8 cellular contexts compared by ENCODE assay signal in genomic region chr10:18400201-18400910, GRCh38.
A peak's percentile ranks its signal among the peaks of the same experiment; 100 is the strongest.
DNase-seq lines count a peak whose midpoint lies in the region; ATAC-seq, FAIRE-seq and TF ChIP-seq lines count a peak whose summit lies in the region.

No MANE protein-coding gene starts in this region.

- H3K4me1 ChIP-seq in Caco-2: peaks cover 6% of the 10 kb centered on the region; the same call in 1 of the 2 replicates
- no peaks in the 10 kb centered on the region for H3K4me1 ChIP-seq in K562 (replicated peaks in 1 of 2; ENCODE audit: control insufficient read depth in 2 of 2, insufficient read depth in 2 of 2, low read length in 2 of 2)
- no peaks in the 10 kb centered on the region for H3K4me1 ChIP-seq in naive thymus-derived CD4-positive, alpha-beta T cell (ENCODE audit: control insufficient read depth in 2 of 2, insufficient read depth in 2 of 2, low read length in 2 of 2)

- H2AFZ ChIP-seq in K562 (ENCODE audit: low read depth, low read length): no peak overlapping the region

- H3K36me3 Mint-ChIP-seq in Caco-2 (ENCODE audit: insufficient read depth, unreplicated experiment): no peaks in the 10 kb centered on the region
- H3K36me3 Mint-ChIP-seq in naive thymus-derived CD4-positive, alpha-beta T cell: no peaks in the 10 kb centered on the region
- no peaks in the 10 kb centered on the region for H3K36me3 Mint-ChIP-seq in natural killer cell treated with Interleukin-12 subunit alpha and Interleukin-12 subunit beta and Interleukin-15 and Interleukin-18, amount 100 ng/mL, for 72 hours

- peak; percentile 72 for ATAC-seq in GM19372 (IDR thresholded peaks at IDR 0.05; ENCODE audit: low read depth, unreplicated experiment)
- ATAC-seq in K562: no peak; the same call in 1 of the 3 replicates
- ATAC-seq in naive thymus-derived CD4-positive, alpha-beta T cell: no peak
- no peak for ATAC-seq in natural killer cell treated with Interleukin-12 subunit alpha and Interleukin-12 subunit beta and Interleukin-15 and Interleukin-18, amount 100 ng/mL, for 72 hours

- TF ChIP-seq POLR2A in K562 (conservative IDR thresholded peaks at IDR 0.05): no peak

- no peak overlapping the region for H3K4me2 ChIP-seq in K562 (ENCODE audit: insufficient read depth, low read length)

- no peaks in the 10 kb centered on the region for H3K27me3 Mint-ChIP-seq in Caco-2 (ENCODE audit: insufficient read depth, unreplicated experiment)
- peaks cover 9 to 39% (median 23%) of the 10 kb centered on the region in 5 donors for H3K27me3 Mint-ChIP-seq in naive thymus-derived CD4-positive, alpha-beta T cell
- H3K27me3 Mint-ChIP-seq in natural killer cell treated with Interleukin-12 subunit alpha and Interleukin-12 subunit beta and Interleukin-15 and Interleukin-18, amount 100 ng/mL, for 72 hours: peaks cover 7 to 17% of the 10 kb centered on the region in 2 donors

- H3K4me1 Mint-ChIP-seq in Caco-2 (ENCODE audit: low read depth, unreplicated experiment): peaks cover 16% of the 10 kb centered on the region
- H3K4me1 Mint-ChIP-seq in naive thymus-derived CD4-positive, alpha-beta T cell: peaks cover 0 to 14% (median 11%) of the 10 kb centered on the region in 7 donors
- peaks cover 0 to 4% of the 10 kb centered on the region in 2 donors for H3K4me1 Mint-ChIP-seq in natural killer cell treated with Interleukin-12 subunit alpha and Interleukin-12 subunit beta and Interleukin-15 and Interleukin-18, amount 100 ng/mL, for 72 hours (ENCODE audit: low read depth in 2 of 2)

- H3K4me3 Mint-ChIP-seq in Caco-2 (ENCODE audit: unreplicated experiment): peak overlapping the region; percentile 72
- H3K4me3 Mint-ChIP-seq in naive thymus-derived CD4-positive, alpha-beta T cell: peak overlapping the region in 9 of 10 donors; percentile 17 to 70 (median 50)
- no peak overlapping the region for H3K4me3 Mint-ChIP-seq in natural killer cell treated with Interleukin-12 subunit alpha and Interleukin-12 subunit beta and Interleukin-15 and Interleukin-18, amount 100 ng/mL, for 72 hours

- TF ChIP-seq RAD21 in K562 (CRISPR knock-in tag; conservative IDR thresholded peaks at IDR 0.05 in 1 of 2, IDR thresholded peaks at IDR 0.05 in 1 of 2): no peak

- no peaks in the 10 kb centered on the region for H4K20me1 ChIP-seq in K562 (replicated peaks; ENCODE audit: control insufficient read depth, insufficient read depth, low read length)

- H3K9me3 ChIP-seq in Caco-2 (no peaks in the 10 kb centered on the region), K562 (replicated peaks; ENCODE audit: control insufficient read depth, insufficient read depth, low read depth, low read length) (no peaks in the 10 kb centered on the region)
- no peaks in the 10 kb centered on the region for H3K9me3 ChIP-seq in naive thymus-derived CD4-positive, alpha-beta T cell (ENCODE audit: control insufficient read depth in 2 of 3, low read length in 3 of 3)

- H3K27ac ChIP-seq in K562 (ENCODE audit: extremely low read depth, low read depth, low read length): no peak overlapping the region
- H3K27ac ChIP-seq in naive thymus-derived CD4-positive, alpha-beta T cell (ENCODE audit: low read depth, low read length): no peak overlapping the region

- peak overlapping the region; percentile 17 for H3K27ac Mint-ChIP-seq in Caco-2 (ENCODE audit: unreplicated experiment)
- no peak overlapping the region for H3K27ac Mint-ChIP-seq in naive thymus-derived CD4-positive, alpha-beta T cell
- no peak overlapping the region for H3K27ac Mint-ChIP-seq in natural killer cell treated with Interleukin-12 subunit alpha and Interleukin-12 subunit beta and Interleukin-15 and Interleukin-18, amount 100 ng/mL, for 72 hours

- CTCF ChIA-PET in Caco-2 (lab: Charles Lee): no interaction called here
- CTCF ChIA-PET in K562 (lab: Yijun Ruan, JAX; ENCODE audit: low intra/inter-chr PET ratio): no interaction called here
- CTCF ChIA-PET in naive thymus-derived CD4-positive, alpha-beta T cell (lab: Charles Lee): no interaction called here

- H3K9ac ChIP-seq in K562 (ENCODE audit: insufficient read depth in 1 of 2, low read depth in 2 of 2, low read length in 2 of 2): no peak overlapping the region

- TF ChIP-seq EP300 in K562 (IDR thresholded peaks at IDR 0.05; ENCODE audit: low read length): no peak

- WGBS in K562 (ENCODE audit: insufficient coverage, low coverage, missing lambda C conversion rate): 1% methylated on average over 14 of the region's 18 CpGs

- POLR2A ChIA-PET in Caco-2 (lab: Charles Lee) (interaction anchor here (0.6 kb wide), 1 partner anchor 1529 kb away, joined by 5 read pairs; no protein-coding TSS in a partner anchor), K562 (lab: Yijun Ruan, JAX) (no interaction called here)
- POLR2A ChIA-PET in naive thymus-derived CD4-positive, alpha-beta T cell (lab: Charles Lee): no interaction called here

- H3K36me3 ChIP-seq in Caco-2 (ENCODE audit: control insufficient read depth, insufficient read depth, low read length) (no peaks in the 10 kb centered on the region), K562 (ENCODE audit: control insufficient read depth, insufficient read depth, low read length) (no peaks in the 10 kb centered on the region)
- H3K36me3 ChIP-seq in naive thymus-derived CD4-positive, alpha-beta T cell (ENCODE audit: control insufficient read depth in 2 of 3, insufficient read depth in 3 of 3, low read length in 3 of 3): no peaks in the 10 kb centered on the region

- H3K27me3 ChIP-seq in Caco-2 (replicated peaks; ENCODE audit: control insufficient read depth, insufficient read depth, low read length): no peaks in the 10 kb centered on the region
- peaks cover 2 to 4% of the 10 kb centered on the region in 2 experiments; a peak in 3 of 5 replicates for H3K27me3 ChIP-seq in K562 (ENCODE audit: control insufficient read depth in 2 of 2, insufficient read depth in 2 of 2, low read length in 2 of 2)
- no peaks in the 10 kb centered on the region for H3K27me3 ChIP-seq in naive thymus-derived CD4-positive, alpha-beta T cell (ENCODE audit: control insufficient read depth in 2 of 2, insufficient read depth in 2 of 2, low read length in 2 of 2)

- no peaks in the 10 kb centered on the region for H3K9me1 ChIP-seq in K562 (ENCODE audit: control insufficient read depth, insufficient read depth, low read length)

- in situ Hi-C loops in K562 (cut with MboI): no loop called here

- peak; percentile 72 to 85 for DNase-seq in Caco-2
- DNase-seq in NCI-H2081 treated with DMSO at 0.1 percent for 48 hours (lab: John Stamatoyannopoulos, UW): peak; percentile 12
- peak in 3 of 4 experiments; percentile 9 to 12 (median 11) for DNase-seq in K562 (ENCODE audit: extremely low read depth in 1 of 4, low spot score in 3 of 4)
- DNase-seq in naive thymus-derived CD4-positive, alpha-beta T cell: peak in 1 of 9 donors; percentile 7
- DNase-seq in GM19238 (ENCODE audit: insufficient read length, low spot score): no peak
- no peak for DNase-seq in stimulated activated CD8-positive, alpha-beta memory T cell treated with anti-CD3 and anti-CD28 coated beads, Interleukin-4, amount 100 ng/mL, for 48 hours
- DNase-seq in natural killer cell treated with Interleukin-12 subunit alpha and Interleukin-12 subunit beta and Interleukin-15 and Interleukin-18, amount 100 ng/mL, for 72 hours (ENCODE audit: low spot score): no peak

- H3K4me3 ChIP-seq in Caco-2 (ENCODE audit: low read depth, low read length) (peak overlapping the region; percentile 39), K562 (no peak overlapping the region)
- H3K4me3 ChIP-seq in naive thymus-derived CD4-positive, alpha-beta T cell (ENCODE audit: low read length): no peak overlapping the region

- FAIRE-seq in K562 (lab: Jason Lieb, UNC): no peak

- no peaks in the 10 kb centered on the region for H3K9me3 Mint-ChIP-seq in Caco-2 (ENCODE audit: unreplicated experiment)
- no peaks in the 10 kb centered on the region for H3K9me3 Mint-ChIP-seq in naive thymus-derived CD4-positive, alpha-beta T cell
- no peaks in the 10 kb centered on the region for H3K9me3 Mint-ChIP-seq in natural killer cell treated with Interleukin-12 subunit alpha and Interleukin-12 subunit beta and Interleukin-15 and Interleukin-18, amount 100 ng/mL, for 72 hours

- H3K79me2 ChIP-seq in K562 (ENCODE audit: control insufficient read depth, insufficient read depth, low read length): no peaks in the 10 kb centered on the region

- intact Hi-C loops in Caco-2 (cut with micrococcal nuclease; ENCODE audit: unreplicated experiment): loop anchor here (5.0 kb wide), 1 partner anchor 272 kb away; no protein-coding TSS in a partner anchor
- intact Hi-C loops in K562 (cut with micrococcal nuclease): no loop called here
- intact Hi-C loops in naive thymus-derived CD4-positive, alpha-beta T cell (cut with micrococcal nuclease): no loop called here

- TF ChIP-seq CTCF in Caco-2 (IDR thresholded peaks at IDR 0.05; ENCODE audit: insufficient read depth in 1 of 2, low read depth in 1 of 2, low read length in 1 of 2, severe bottlenecking in 1 of 2, unreplicated experiment in 1 of 2) (no peak), K562 (IDR thresholded peaks at IDR 0.05 in 2 of 3, conservative IDR thresholded peaks at IDR 0.05 in 1 of 3; ENCODE audit: insufficient read depth in 2 of 3, low read depth in 1 of 3, low read length in 3 of 3) (no peak)

- BruUV-seq in Caco-2 (replicated peaks; lab: Mats Ljungman, UMichigan) (no TSS peak), K562 (replicated peaks; lab: Mats Ljungman, UMichigan) (no TSS peak)

TF ChIP-seq in K562, 482 proteins besides CTCF, POLR2A, EP300 and RAD21 (continues in another document):
- 0 out of 4 replicates have a peak, but pooled peaks have one; percentile 27 to 36 for TF ChIP-seq NRF1 (conservative IDR thresholded peaks at IDR 0.05 in 1 of 2, IDR thresholded peaks at IDR 0.05 in 1 of 2)
- TF ChIP-seq ZBTB1 (CRISPR knock-in tag; IDR thresholded peaks at IDR 0.05; ENCODE audit: borderline replicate concordance, low read depth): no peak
- TF ChIP-seq ZNF584 (CRISPR knock-in tag; IDR thresholded peaks at IDR 0.05; ENCODE audit: low read depth): no peak
- TF ChIP-seq HOXB6 (CRISPR knock-in tag; IDR thresholded peaks at IDR 0.05; ENCODE audit: borderline replicate concordance): no peak
- no peak for TF ChIP-seq PREB (CRISPR knock-in tag; IDR thresholded peaks at IDR 0.05)
- no peak for TF ChIP-seq RBM39 (optimal IDR thresholded peaks at IDR 0.05; ENCODE audit: low read depth, low read length)
- TF ChIP-seq ZNF124 (CRISPR knock-in tag; IDR thresholded peaks at IDR 0.05): no peak

Comparison
In these comparisons a context has a peak if more than half of its experiments do, and no peak if none do; other contexts are left out.
1. DNase-seq: peak in Caco-2 (2 of 2), NCI-H2081 treated with DMSO at 0.1 percent for 48 hours (single experiment) and K562 (3 of 4); none in GM19238 (single experiment), stimulated activated CD8-positive, alpha-beta memory T cell treated with anti-CD3 and anti-CD28 coated beads, Interleukin-4, amount 100 ng/mL, for 48 hours (single experiment) and natural killer cell treated with Interleukin-12 subunit alpha and Interleukin-12 subunit beta and Interleukin-15 and Interleukin-18, amount 100 ng/mL, for 72 hours (single experiment).